ENCODE assay signal across 1 cellular context in the genomic region with DNA sequence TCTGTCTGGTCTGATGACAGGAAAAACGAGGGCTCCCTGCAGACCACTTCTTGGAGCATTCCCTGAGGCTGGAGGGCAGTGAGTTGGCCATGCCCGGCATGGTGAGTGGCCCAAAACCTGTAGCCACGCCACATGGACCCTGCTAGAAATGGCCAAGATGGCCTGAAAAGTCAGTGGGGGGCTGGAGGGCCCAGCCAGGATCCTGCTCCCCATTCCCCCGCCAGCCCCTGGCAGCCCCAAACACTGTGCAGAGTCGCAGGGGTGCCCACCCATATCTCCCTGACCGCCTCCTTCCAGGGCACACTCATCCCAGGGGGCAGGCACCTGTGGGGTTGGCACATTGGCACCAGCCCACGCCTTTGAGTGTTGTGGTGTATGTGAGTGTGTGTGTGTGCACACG.
TF ChIP-seq lines count a peak whose summit lies in the region.

No MANE protein-coding gene starts in this region.

TF ChIP-seq in IMR-90, 13 proteins besides CTCF, POLR2A, EP300 and RAD21 (continued from another document):
- TF ChIP-seq MXI1 (IDR thresholded peaks at IDR 0.05; ENCODE audit: borderline replicate concordance, low read depth, low read length) (no peak), MAFK (IDR thresholded peaks at IDR 0.05; ENCODE audit: low read depth, low read length) (no peak), RCOR1 (IDR thresholded peaks at IDR 0.05; ENCODE audit: insufficient replicate concordance, low read length) (no peak), FOS (IDR thresholded peaks at IDR 0.05; ENCODE audit: low read depth, low read length) (no peak), MAZ (IDR thresholded peaks at IDR 0.05; ENCODE audit: borderline replicate concordance, low read depth, low read length) (no peak), RFX5 (IDR thresholded peaks at IDR 0.05; ENCODE audit: low read depth, low read length) (no peak), SMC3 (IDR thresholded peaks at IDR 0.05; ENCODE audit: low read depth, low read length) (no peak), CHD1 (IDR thresholded peaks at IDR 0.05; ENCODE audit: low read depth, low read length) (no peak)
- TF ChIP-seq, protein P1, sequence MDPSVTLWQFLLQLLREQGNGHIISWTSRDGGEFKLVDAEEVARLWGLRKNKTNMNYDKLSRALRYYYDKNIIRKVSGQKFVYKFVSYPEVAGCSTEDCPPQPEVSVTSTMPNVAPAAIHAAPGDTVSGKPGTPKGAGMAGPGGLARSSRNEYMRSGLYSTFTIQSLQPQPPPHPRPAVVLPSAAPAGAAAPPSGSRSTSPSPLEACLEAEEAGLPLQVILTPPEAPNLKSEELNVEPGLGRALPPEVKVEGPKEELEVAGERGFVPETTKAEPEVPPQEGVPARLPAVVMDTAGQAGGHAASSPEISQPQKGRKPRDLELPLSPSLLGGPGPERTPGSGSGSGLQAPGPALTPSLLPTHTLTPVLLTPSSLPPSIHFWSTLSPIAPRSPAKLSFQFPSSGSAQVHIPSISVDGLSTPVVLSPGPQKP (IDR thresholded peaks at IDR 0.05; ENCODE audit: borderline replicate concordance, low read depth, low read length): no peak
